In genomic region chr7:913736-914520, GRCh38 we compare ENCODE assay signal across 11 cellular contexts. TPM values are rescaled to one million over a fixed set of nuclear protein-coding genes. Genes with fewer than 3 reads are reported as not detected.
DNase-seq lines count a peak whose midpoint lies in the region; ATAC-seq, FAIRE-seq and TF ChIP-seq lines count a peak whose summit lies in the region.
"Had no signal": no experiment of that assay in that cellular context is flagged by ENCODE, and none has a peak within 500 bp of the region (broad histone marks: within the 10 kb centered on the region; RNA-seq: fewer than 3 reads in every experiment).

No MANE protein-coding gene starts in this region.

- H3K9me3 ChIP-seq in SJSA1 (replicated peaks) (no peaks in the 10 kb centered on the region; the same call in 1 of the 2 replicates), kidney (ENCODE audit: control insufficient read depth in 1 of 2, low read length in 2 of 2) (no peaks in the 10 kb centered on the region), HAP-1 (no peaks in the 10 kb centered on the region)
- H3K9me3 ChIP-seq: heart left ventricle had no signal

- in situ Hi-C loops in HAP-1 (cut with MboI; ENCODE audit: low sequenced_read_pairs): no loop called here

- H3K4me1 Mint-ChIP-seq in stimulated activated naive B cell treated with anti-CD40 and anti-IgM and Interleukin-4, amounts not matched to agents 10 μg/mL and 1 μg/mL and 100 μg/mL, for 72 hours: peaks cover 15 to 16% of the 10 kb centered on the region in 2 donors

- H3K9ac ChIP-seq in kidney (ENCODE audit: low read length in 2 of 2): no peak overlapping the region

- peak; percentile 11 for TF ChIP-seq CTCF in kidney (IDR thresholded peaks at IDR 0.05; ENCODE audit: borderline replicate concordance, extremely low read depth, insufficient read depth)

- H3K4me1 ChIP-seq in SJSA1 (replicated peaks): peaks cover 20% of the 10 kb centered on the region
- peaks cover 5 to 11% of the 10 kb centered on the region in 2 donors for H3K4me1 ChIP-seq in kidney (ENCODE audit: control insufficient read depth in 1 of 2, insufficient read depth in 1 of 2, low read depth in 1 of 2, low read length in 2 of 2)
- H3K4me1 ChIP-seq in HAP-1: no peaks in the 10 kb centered on the region

- ATAC-seq in stimulated activated naive B cell treated with anti-CD40 and anti-IgM and Interleukin-4, amounts not matched to agents 10 μg/mL and 1 μg/mL and 100 μg/mL, for 72 hours (replicated peaks): no peak

- no peaks in the 10 kb centered on the region for H3K27me3 Mint-ChIP-seq in stimulated activated naive B cell treated with anti-CD40 and anti-IgM and Interleukin-4, amounts not matched to agents 10 μg/mL and 1 μg/mL and 100 μg/mL, for 72 hours

- H3K4me3 ChIP-seq in SJSA1 (no peak overlapping the region), kidney (ENCODE audit: low read length in 2 of 2) (no peak overlapping the region), HAP-1 (no peak overlapping the region)
- H3K4me3 ChIP-seq: heart left ventricle had no signal

- H3K36me3 ChIP-seq in SJSA1 (no peaks in the 10 kb centered on the region), kidney (ENCODE audit: control insufficient read depth in 1 of 2, insufficient read depth in 2 of 2, low read length in 2 of 2) (no peaks in the 10 kb centered on the region), HAP-1 (replicated peaks) (no peaks in the 10 kb centered on the region)
- H3K36me3 ChIP-seq: heart left ventricle had no signal

- H3K36me3 Mint-ChIP-seq in stimulated activated naive B cell treated with anti-CD40 and anti-IgM and Interleukin-4, amounts not matched to agents 10 μg/mL and 1 μg/mL and 100 μg/mL, for 72 hours: peaks cover 9 to 33% of the 10 kb centered on the region in 2 donors

- intact Hi-C loops in kidney (cut with DNase I): no loop called here

- no peak overlapping the region for H3K4me3 Mint-ChIP-seq in stimulated activated naive B cell treated with anti-CD40 and anti-IgM and Interleukin-4, amounts not matched to agents 10 μg/mL and 1 μg/mL and 100 μg/mL, for 72 hours

- DNase-seq in DMS 273 (lab: John Stamatoyannopoulos, UW; ENCODE audit: unreplicated experiment) (peak; percentile 62), DMS 273 treated with DMSO at 0.1 percent for 48 hours (lab: John Stamatoyannopoulos, UW) (no peak), SJSA1 (ENCODE audit: low read depth in 1 of 2, low spot score in 2 of 2) (peak; percentile 52 to 63), kidney (peak; percentile 94), superior temporal gyrus (ENCODE audit: extremely low spot score) (peak; percentile 81), HAP-1 (ENCODE audit: low spot score in 2 of 2) (no peak)
- no peak for DNase-seq in activated CD4-positive, CD25-positive, alpha-beta regulatory T cell treated with anti-CD3 and anti-CD28 coated beads, Interleukin-2, amount 50 U/mL, for 72 hours
- no peak for DNase-seq in stimulated activated naive B cell treated with anti-CD40 and anti-IgM and Interleukin-4, amounts not matched to agents 10 μg/mL and 1 μg/mL and 100 μg/mL, for 72 hours
- DNase-seq: effector memory CD4-positive, alpha-beta T cell had no signal

- H3K27ac ChIP-seq in SJSA1 (no peak overlapping the region), kidney (ENCODE audit: low read depth in 2 of 2, low read length in 2 of 2) (peak overlapping the region; percentile 5 to 13)
- H3K27ac ChIP-seq: 22Rv1, heart left ventricle had no signal

- H3K9me3 Mint-ChIP-seq in stimulated activated naive B cell treated with anti-CD40 and anti-IgM and Interleukin-4, amounts not matched to agents 10 μg/mL and 1 μg/mL and 100 μg/mL, for 72 hours: no peaks in the 10 kb centered on the region

- no peak overlapping the region for H3K27ac Mint-ChIP-seq in stimulated activated naive B cell treated with anti-CD40 and anti-IgM and Interleukin-4, amounts not matched to agents 10 μg/mL and 1 μg/mL and 100 μg/mL, for 72 hours

- FAIRE-seq in kidney (lab: Jason Lieb, UNC): no peak

- H3K27me3 ChIP-seq in SJSA1 (replicated peaks) (0 out of 2 replicates have a peak, but pooled peaks cover 3% of the 10 kb centered on the region), HAP-1 (ENCODE audit: low read depth) (no peaks in the 10 kb centered on the region)
- H3K27me3 ChIP-seq: heart left ventricle had no signal

RNA-seq across cellular contexts. Expression of gene GET4, which starts 37.6 kb away (rescaled TPM):
- 35.4 and 36.1 TPM in 2 replicates for total RNA-seq in SJSA1 (2014; rRNA removed; shearing (Covaris generic))
- total RNA-seq in kidney: 44.8 TPM
- 80.8 TPM for polyA plus RNA-seq in kidney (ENCODE audit: insufficient read depth, low read depth, low replicate concordance)

RNA-seq across cellular contexts. Expression of gene ADAP1, which starts 40.6 kb away (rescaled TPM):
- total RNA-seq in SJSA1 (2014; rRNA removed; shearing (Covaris generic)): 3.5 TPM in 1 of 2 replicates, not detected in the other
- total RNA-seq in kidney: 48.2 TPM
- polyA plus RNA-seq in kidney (ENCODE audit: insufficient read depth, low read depth, low replicate concordance): 36.4 TPM

Comparison
In these comparisons a context has a peak if more than half of its experiments do, and no peak if none do; other contexts are left out.
1. DNase-seq: peak in DMS 273 (single experiment), SJSA1 (2 of 2), kidney (single experiment) and superior temporal gyrus (single experiment); none in DMS 273 treated with DMSO at 0.1 percent for 48 hours (single experiment), HAP-1 (0 of 2), activated CD4-positive, CD25-positive, alpha-beta regulatory T cell treated with anti-CD3 and anti-CD28 coated beads, Interleukin-2, amount 50 U/mL, for 72 hours (single experiment) and stimulated activated naive B cell treated with anti-CD40 and anti-IgM and Interleukin-4, amounts not matched to agents 10 μg/mL and 1 μg/mL and 100 μg/mL, for 72 hours (single experiment).
2. RNA of gene ADAP1, which starts 40.6 kb away (total RNA-seq): 48.2 TPM in kidney (single experiment); 3.5 TPM in SJSA1; every median in the first group is over 10 times any median in the second.